Comparison of ENCODE assay signal across 8 cellular contexts in the genomic region with DNA sequence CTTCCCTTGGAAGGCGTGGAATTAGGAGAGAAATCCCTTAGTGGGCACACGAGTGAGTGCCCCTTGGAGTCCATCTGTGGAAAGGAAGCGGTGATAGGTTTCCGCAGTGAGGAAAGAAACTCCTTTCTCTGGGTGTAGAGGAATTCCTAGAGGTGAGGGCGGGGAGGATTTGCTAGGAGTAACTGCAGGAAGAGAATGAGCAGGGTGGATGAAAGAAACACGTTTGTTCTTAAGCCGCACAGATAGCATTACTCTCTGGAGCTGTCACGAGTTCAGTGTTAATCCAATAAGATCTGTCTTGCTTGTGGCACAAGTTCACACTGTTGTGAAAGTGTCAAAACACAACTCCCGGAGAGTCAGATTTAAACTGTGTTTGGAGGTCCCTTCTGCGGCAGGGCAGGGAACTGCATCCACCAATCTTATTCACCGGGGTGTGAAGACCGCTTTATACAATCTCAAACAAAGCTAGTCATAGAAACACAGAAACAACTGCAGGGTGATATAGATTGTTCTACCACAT. TPM values are rescaled to one million over a fixed set of nuclear protein-coding genes. Genes with fewer than 3 reads are reported as not detected.
A peak's percentile ranks its signal among the peaks of the same experiment; 100 is the strongest.
DNase-seq lines count a peak whose midpoint lies in the region; ATAC-seq and TF ChIP-seq lines count a peak whose summit lies in the region.

No MANE protein-coding gene starts in this region.

- H3K27me3 ChIP-seq in HL-60 (ENCODE audit: insufficient read depth, poor library complexity, severe bottlenecking) (peaks cover 35% of the 10 kb centered on the region), psoas muscle (ENCODE audit: insufficient read depth in 3 of 3, low read length in 2 of 3) (peaks cover 0 to 60% (median 1%) of the 10 kb centered on the region in 3 donors), BE2C (peaks cover 8% of the 10 kb centered on the region; the same call in 1 of the 2 replicates)

- intact Hi-C loops in left cardiac atrium (cut with DNase I): no loop called here
- intact Hi-C loops in psoas muscle (cut with DNase I): no loop called here

- H3K27ac ChIP-seq in HL-60 (replicated peaks): no peak overlapping the region
- H3K27ac ChIP-seq in psoas muscle: peak overlapping the region; percentile 65

- H3K4me1 ChIP-seq in psoas muscle (peaks cover 3% of the 10 kb centered on the region), BE2C (no peaks in the 10 kb centered on the region)

- peak overlapping the region; percentile 46; the same call in 1 of the 2 replicates for H3K4me3 ChIP-seq in HL-60 (replicated peaks; ENCODE audit: insufficient read depth, low read length)
- peak overlapping the region; percentile 67 for H3K4me3 ChIP-seq in psoas muscle
- no peak overlapping the region for H3K4me3 ChIP-seq in BE2C (ENCODE audit: low read depth, low read length)

- peak; percentile 61 for TF ChIP-seq CTCF in GM10248 (IDR thresholded peaks at IDR 0.05; ENCODE audit: control extremely low read depth, extremely low read depth, low read depth, missing control alignments)
- TF ChIP-seq CTCF in HL-60 (IDR thresholded peaks at IDR 0.05; ENCODE audit: insufficient read depth, low read length): peak; percentile 71
- peak; percentile 53 for TF ChIP-seq CTCF in psoas muscle (IDR thresholded peaks at IDR 0.05)
- no peak for TF ChIP-seq CTCF in BE2C (IDR thresholded peaks at IDR 0.05; ENCODE audit: low read depth, low read length)

- CTCF ChIA-PET in GM10248 (lab: Yijun Ruan, JAX): interaction anchor here (0.8 to 2.3 kb wide), 8 partner anchors 9 to 165 kb away, joined by 3 to 13 read pairs (median 4); no protein-coding TSS in a partner anchor

- ATAC-seq in GM21381 (IDR thresholded peaks at IDR 0.05; ENCODE audit: unreplicated experiment) (peak; percentile 67), left cardiac atrium (peak; percentile 79 to 82), psoas muscle (peak; percentile 64 to 84 (median 80))

- 42 to 47% (median 43%) methylated on average over 12 of the region's 12 CpGs for WGBS in psoas muscle, 3 donors

- no peaks in the 10 kb centered on the region for H3K9me3 ChIP-seq in psoas muscle
- H3K9me3 ChIP-seq in BE2C: 0 out of 2 replicates have a peak, but pooled peaks cover 2% of the 10 kb centered on the region

- H3K36me3 ChIP-seq in psoas muscle (ENCODE audit: insufficient read depth in 1 of 2, low read depth in 1 of 2): no peaks in the 10 kb centered on the region
- no peaks in the 10 kb centered on the region for H3K36me3 ChIP-seq in BE2C

- POLR2A ChIA-PET in GM10248 (lab: Yijun Ruan, JAX): interaction anchor here (1.4 kb wide), 1 partner anchor 526 kb away, joined by 3 read pairs; no protein-coding TSS in a partner anchor

- peak; percentile 72 for DNase-seq in GM10248 (ENCODE audit: extremely low spot score)
- DNase-seq in HL-60 (ENCODE audit: low read depth in 1 of 2, low spot score in 1 of 2): peak; percentile 53 to 88
- peak; percentile 29 for DNase-seq in activated naive CD4-positive, alpha-beta T cell treated with anti-CD3 and anti-CD28 coated beads, Interleukin-2, amount 50 U/mL, for 16 hours
- DNase-seq in left cardiac atrium: peak; percentile 59
- peak; percentile 40 to 65 for DNase-seq in psoas muscle
- DNase-seq in epidermal melanocyte (ENCODE audit: insufficient read length, low spot score): no peak
- no peak for DNase-seq in BE2C

RNA-seq across cellular contexts. Expression of gene KL, which starts 1.2 kb away (rescaled TPM):
- 1 to 10 TPM; 2.3 to 3.3 TPM for total RNA-seq in left cardiac atrium
- 1 to 10 TPM in 3 of 4 donors, under 1 TPM in 1; 0.95 to 1.7 (median 1.3) TPM for total RNA-seq in psoas muscle
- polyA plus RNA-seq in psoas muscle: under 1 TPM; 0.52 to 0.59 (median 0.52) TPM
- not detected for polyA plus RNA-seq in BE2C (2012; ENCODE audit: insufficient read depth, insufficient read length, low read depth)

Comparison
In these comparisons a context has a peak if more than half of its experiments do, and no peak if none do; other contexts are left out.
1. DNase-seq: peak in GM10248 (single experiment), HL-60 (2 of 2), activated naive CD4-positive, alpha-beta T cell treated with anti-CD3 and anti-CD28 coated beads, Interleukin-2, amount 50 U/mL, for 16 hours (single experiment), left cardiac atrium (single experiment) and psoas muscle (2 of 2); none in epidermal melanocyte (single experiment) and BE2C (single experiment).
2. Peak in every context shown above with its lines, with median percentiles within 50 percentile points of each other: ATAC-seq.